In the genomic region with DNA sequence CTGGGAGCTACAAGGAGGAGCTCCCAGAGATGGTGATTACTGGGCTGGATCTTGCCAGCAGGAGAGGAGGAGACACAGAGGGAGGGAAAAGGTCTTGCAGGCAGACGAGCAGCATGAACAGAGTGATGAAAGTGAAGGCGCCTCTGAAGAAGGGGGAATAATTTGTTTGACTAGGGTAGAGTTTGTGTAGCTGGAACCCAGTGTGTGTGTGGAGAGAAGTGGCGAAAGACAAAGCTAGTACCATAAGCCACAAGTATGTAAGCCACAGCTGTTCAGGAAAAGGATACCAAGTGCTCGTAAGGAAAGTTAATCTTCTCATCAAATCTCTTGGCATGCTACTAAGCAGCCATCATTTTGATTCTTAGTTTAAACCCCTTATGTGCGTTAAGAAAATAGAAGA, we compare ENCODE assay signal across 16 cellular contexts. TPM values are rescaled to one million over a fixed set of nuclear protein-coding genes. Genes with fewer than 3 reads are reported as not detected.
DNase-seq lines count a peak whose midpoint lies in the region; ATAC-seq and TF ChIP-seq lines count a peak whose summit lies in the region.
"Had no signal": no experiment of that assay in that cellular context is flagged by ENCODE, and none has a peak within 500 bp of the region (broad histone marks: within the 10 kb centered on the region; RNA-seq: fewer than 3 reads in every experiment).

No MANE protein-coding gene starts in this region.

- DNase-seq in A673 (ENCODE audit: low spot score) (peak; percentile 59), EL (peak; percentile 67), NCI-H82 (lab: John Stamatoyannopoulos, UW) (peak; percentile 80), fibroblast of gingiva (ENCODE audit: low read depth) (peak; percentile 66), lower lobe of right lung (no peak)
- no peak for DNase-seq in naive thymus-derived CD8-positive, alpha-beta T cell
- DNase-seq: activated CD8-positive, alpha-beta T cell treated with anti-CD3 and anti-CD28 coated beads for 36 hours; effector CD4-positive, alpha-beta T cell; NCI-H187 treated with DMSO at 0.1 percent for 48 hours; NCI-H69 had no signal

- H3K27ac ChIP-seq in A673 (ENCODE audit: low read depth, low read length, poor library complexity, severe bottlenecking) (peak overlapping the region; percentile 53), lower lobe of right lung (no peak overlapping the region)
- H3K27ac ChIP-seq: C4-2B, tibial nerve had no signal

- intact Hi-C loops in A673 (cut with micrococcal nuclease; ENCODE audit: unreplicated experiment) (no loop called here), lower lobe of right lung (cut with DNase I) (no loop called here)

- H3K27ac Mint-ChIP-seq in naive thymus-derived CD8-positive, alpha-beta T cell: peak overlapping the region in 1 of 10 donors; percentile 61
- H3K27ac Mint-ChIP-seq: activated CD8-positive, alpha-beta T cell treated with anti-CD3 and anti-CD28 coated beads for 36 hours; activated T-helper 2 cell treated with anti-CD3 and anti-CD28 coated beads, Interferon-gamma antibody, Interleukin-2, Interleukin-4, amounts not matched to agents 10 μg/mL and 5 μg/mL and 100 μg/mL, durations not matched to agents 14 hours and 24 hours and 36 hours had no signal

- no peaks in the 10 kb centered on the region for H3K9me3 ChIP-seq in A673 (ENCODE audit: low read depth, low read length, poor library complexity, severe bottlenecking)
- H3K9me3 ChIP-seq in lower lobe of right lung: no peaks in the 10 kb centered on the region
- H3K9me3 ChIP-seq: tibial nerve had no signal

- no peaks in the 10 kb centered on the region for H3K36me3 Mint-ChIP-seq in naive thymus-derived CD8-positive, alpha-beta T cell
- H3K36me3 Mint-ChIP-seq: IgD-negative memory B cell had no signal

- CTCF ChIA-PET in A673 (lab: Charles Lee): interaction anchor here (0.6 kb wide), 1 partner anchor 9 kb away, joined by 3 read pairs; no protein-coding TSS in a partner anchor

- H3K36me3 ChIP-seq in A673 (ENCODE audit: insufficient read depth, low read length, poor library complexity, severe bottlenecking): no peaks in the 10 kb centered on the region
- H3K36me3 ChIP-seq in lower lobe of right lung: no peaks in the 10 kb centered on the region
- H3K36me3 ChIP-seq: tibial nerve had no signal

- TF ChIP-seq CTCF in A673 (conservative IDR thresholded peaks at IDR 0.05; ENCODE audit: low read depth, low read length) (no peak), lower lobe of right lung (IDR thresholded peaks at IDR 0.05) (no peak)

- ATAC-seq in HG03135 (IDR thresholded peaks at IDR 0.05; ENCODE audit: unreplicated experiment) (no peak), GM18867 (IDR thresholded peaks at IDR 0.05; ENCODE audit: unreplicated experiment) (no peak), lower lobe of right lung (no peak)
- no peak for ATAC-seq in naive thymus-derived CD8-positive, alpha-beta T cell
- ATAC-seq: activated CD8-positive, alpha-beta T cell treated with anti-CD3 and anti-CD28 coated beads for 36 hours had no signal

- peaks cover 6 to 18% (median 13%) of the 10 kb centered on the region in 4 donors for H3K4me1 Mint-ChIP-seq in naive thymus-derived CD8-positive, alpha-beta T cell

- H3K27me3 ChIP-seq in A673 (replicated peaks; ENCODE audit: insufficient read depth, low read depth, low read length, poor library complexity): peaks cover 23% of the 10 kb centered on the region
- H3K27me3 ChIP-seq in lower lobe of right lung (ENCODE audit: low read depth): peaks cover 54% of the 10 kb centered on the region

- no peak overlapping the region for H3K4me3 ChIP-seq in A673 (ENCODE audit: low read depth, low read length, poor library complexity, severe bottlenecking)
- no peak overlapping the region for H3K4me3 ChIP-seq in lower lobe of right lung
- H3K4me3 ChIP-seq: tibial nerve had no signal

- no peaks in the 10 kb centered on the region for H3K9me3 Mint-ChIP-seq in naive thymus-derived CD8-positive, alpha-beta T cell
- H3K9me3 Mint-ChIP-seq: activated CD8-positive, alpha-beta T cell treated with anti-CD3 and anti-CD28 coated beads for 36 hours; activated T-helper 2 cell treated with anti-CD3 and anti-CD28 coated beads, Interferon-gamma antibody, Interleukin-2, Interleukin-4, amounts not matched to agents 10 μg/mL and 5 μg/mL and 100 μg/mL, durations not matched to agents 14 hours and 24 hours and 36 hours had no signal

- peaks cover 27% of the 10 kb centered on the region for H3K4me1 ChIP-seq in A673 (ENCODE audit: insufficient read depth, low read length, poor library complexity, severe bottlenecking)
- H3K4me1 ChIP-seq in lower lobe of right lung: peaks cover 20% of the 10 kb centered on the region

- no peak overlapping the region for H3K4me3 Mint-ChIP-seq in naive thymus-derived CD8-positive, alpha-beta T cell
- H3K4me3 Mint-ChIP-seq: activated CD8-positive, alpha-beta T cell treated with anti-CD3 and anti-CD28 coated beads for 36 hours; IgD-negative memory B cell had no signal

- H3K27me3 Mint-ChIP-seq in naive thymus-derived CD8-positive, alpha-beta T cell: peaks cover 7 to 32% (median 12%) of the 10 kb centered on the region in 5 donors

- POLR2A ChIA-PET in A673 (lab: Charles Lee; ENCODE audit: low non-redundant PET): no interaction called here
- POLR2A ChIA-PET in naive thymus-derived CD8-positive, alpha-beta T cell (lab: Charles Lee): interaction anchor here (1.0 kb wide), 1 partner anchor 16 kb away, joined by 3 read pairs; no protein-coding TSS in a partner anchor

- no TSS peak for BruUV-seq in A673 (replicated peaks; lab: Mats Ljungman, UMichigan)

RNA-seq across cellular contexts. Expression of gene FLT1, which starts 5.4 kb away (rescaled TPM):
- total RNA-seq in A673 (2021) (4.3 and 5.2 TPM in 2 replicates), lower lobe of right lung (41.9 TPM)
- 1 to 10 TPM; 1.3 TPM for total RNA-seq in naive thymus-derived CD8-positive, alpha-beta T cell
- 1 to 10 TPM in 2 of 3 donors, under 1 TPM in 1; 0.97 to 2.4 (median 2.0) TPM for polyA plus RNA-seq in naive thymus-derived CD8-positive, alpha-beta T cell

Comparison
In these comparisons a context has a peak if more than half of its experiments do, and no peak if none do; other contexts are left out.
1. DNase-seq: peak in A673 (single experiment), EL (single experiment), NCI-H82 (single experiment) and fibroblast of gingiva (single experiment); none in naive thymus-derived CD8-positive, alpha-beta T cell (0 of 10) and lower lobe of right lung (single experiment).